Comparison of ENCODE assay signal across 2 cellular contexts in the genomic region with DNA sequence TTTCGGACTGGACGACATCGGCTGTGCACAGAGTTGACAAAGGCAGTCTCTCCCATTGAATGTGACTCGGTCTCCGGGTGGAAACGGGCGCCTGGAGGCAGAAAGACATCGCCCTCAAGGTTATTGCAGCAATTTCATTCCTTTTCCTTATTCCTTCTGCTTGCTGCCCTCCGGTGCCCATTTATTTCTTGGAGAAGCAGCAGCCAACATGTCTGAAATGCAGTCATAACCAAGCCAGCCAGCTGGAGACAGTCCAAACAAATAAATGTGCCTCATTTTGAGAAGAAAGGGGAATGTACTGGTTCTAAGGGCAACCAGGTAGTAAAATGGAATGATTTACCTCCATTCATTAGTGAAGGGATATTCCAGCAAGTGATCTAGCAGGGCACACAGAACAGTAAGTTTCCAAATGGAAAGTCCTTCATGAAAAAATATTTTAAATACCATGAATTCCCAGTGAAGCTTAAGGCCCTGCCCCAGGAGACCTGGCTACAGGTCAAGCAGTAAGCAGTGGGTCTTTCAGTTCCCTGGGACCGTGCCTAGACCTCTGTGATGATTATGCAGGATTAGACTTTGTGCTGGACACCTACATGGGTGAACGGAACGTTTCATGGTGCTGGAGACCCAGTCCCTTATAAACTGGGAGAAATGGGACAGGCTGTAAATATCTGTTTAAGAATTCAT.
TF ChIP-seq lines count a peak whose summit lies in the region.

No MANE protein-coding gene starts in this region.

TF ChIP-seq in liver, 16 proteins besides CTCF, POLR2A, EP300 and RAD21 (continued from another document):
- TF ChIP-seq, protein P1, sequence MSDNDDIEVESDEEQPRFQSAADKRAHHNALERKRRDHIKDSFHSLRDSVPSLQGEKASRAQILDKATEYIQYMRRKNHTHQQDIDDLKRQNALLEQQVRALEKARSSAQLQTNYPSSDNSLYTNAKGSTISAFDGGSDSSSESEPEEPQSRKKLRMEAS (IDR thresholded peaks at IDR 0.05) = no peak
- TF ChIP-seq HNF4A (conservative IDR thresholded peaks at IDR 0.05) (peak; percentile 8 to 21), SP1 (IDR thresholded peaks at IDR 0.05) (no peak), YY1 (IDR thresholded peaks at IDR 0.05) (no peak), RXRA (IDR thresholded peaks at IDR 0.05) (no peak), JUND (IDR thresholded peaks at IDR 0.05) (no peak)
TF ChIP-seq in liver: peak in this region for 1.

TF ChIP-seq in HepG2, 621 proteins besides CTCF, POLR2A, EP300 and RAD21 (continued from another document):
- TF ChIP-seq, protein P2, sequence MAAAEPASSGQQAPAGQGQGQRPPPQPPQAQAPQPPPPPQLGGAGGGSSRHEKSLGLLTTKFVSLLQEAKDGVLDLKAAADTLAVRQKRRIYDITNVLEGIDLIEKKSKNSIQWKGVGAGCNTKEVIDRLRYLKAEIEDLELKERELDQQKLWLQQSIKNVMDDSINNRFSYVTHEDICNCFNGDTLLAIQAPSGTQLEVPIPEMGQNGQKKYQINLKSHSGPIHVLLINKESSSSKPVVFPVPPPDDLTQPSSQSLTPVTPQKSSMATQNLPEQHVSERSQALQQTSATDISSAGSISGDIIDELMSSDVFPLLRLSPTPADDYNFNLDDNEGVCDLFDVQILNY (CRISPR knock-in tag; conservative IDR thresholded peaks at IDR 0.05) = no peak
- TF ChIP-seq SNAPC2 (CRISPR knock-in tag; IDR thresholded peaks at IDR 0.05) = no peak
- no peak for TF ChIP-seq ZNF761 (CRISPR knock-in tag; conservative IDR thresholded peaks at IDR 0.05)
- no peak for TF ChIP-seq STAT6 (CRISPR knock-in tag; IDR thresholded peaks at IDR 0.05; ENCODE audit: borderline replicate concordance)
- no peak for TF ChIP-seq ZNF33A (CRISPR knock-in tag; IDR thresholded peaks at IDR 0.05; ENCODE audit: borderline replicate concordance)
- no peak for TF ChIP-seq ZNF17 (CRISPR knock-in tag; IDR thresholded peaks at IDR 0.05)
- TF ChIP-seq NFE2L1 (CRISPR knock-in tag; IDR thresholded peaks at IDR 0.05; ENCODE audit: borderline replicate concordance) = no peak
- no peak for TF ChIP-seq ZNF839 (CRISPR knock-in tag; IDR thresholded peaks at IDR 0.05; ENCODE audit: borderline replicate concordance)
- TF ChIP-seq MTA1 (CRISPR knock-in tag; IDR thresholded peaks at IDR 0.05; ENCODE audit: borderline replicate concordance) = no peak
- no peak for TF ChIP-seq MAFK (conservative IDR thresholded peaks at IDR 0.05 in 1 of 2, IDR thresholded peaks at IDR 0.05 in 1 of 2; ENCODE audit: low read length in 2 of 2)
